In genomic region chr3:38579551-38580449, GRCh38 we compare ENCODE assay signal across 9 cellular contexts.
A peak's percentile ranks its signal among the peaks of the same experiment; 100 is the strongest.
DNase-seq lines count a peak whose midpoint lies in the region; ATAC-seq, FAIRE-seq and TF ChIP-seq lines count a peak whose summit lies in the region.
"Had no signal": no experiment of that assay in that cellular context is flagged by ENCODE, and none has a peak within 500 bp of the region (broad histone marks: within the 10 kb centered on the region; RNA-seq: fewer than 3 reads in every experiment).

No MANE protein-coding gene starts in this region.

- no peak for FAIRE-seq in pancreas (lab: Jason Lieb, UNC)

- H3K9me3 ChIP-seq in adipocyte (ENCODE audit: control insufficient read depth, low read length): no peaks in the 10 kb centered on the region
- H3K9me3 ChIP-seq in pancreas: no peaks in the 10 kb centered on the region
- no peaks in the 10 kb centered on the region for H3K9me3 ChIP-seq in effector memory CD4-positive, alpha-beta T cell (ENCODE audit: control insufficient read depth, low read length)
- H3K9me3 ChIP-seq in body of pancreas: no peaks in the 10 kb centered on the region

- TF ChIP-seq CTCF in pancreas (IDR thresholded peaks at IDR 0.05) (no peak), body of pancreas (IDR thresholded peaks at IDR 0.05) (no peak)

- H3K4me1 ChIP-seq in adipocyte (ENCODE audit: control insufficient read depth, insufficient read depth, low read length) (no peaks in the 10 kb centered on the region), pancreas (no peaks in the 10 kb centered on the region), body of pancreas (no peaks in the 10 kb centered on the region)
- no peaks in the 10 kb centered on the region for H3K4me1 ChIP-seq in effector memory CD4-positive, alpha-beta T cell (ENCODE audit: control insufficient read depth, insufficient read depth, low read length, poor library complexity, severe bottlenecking)

- ATAC-seq in GM18505 (IDR thresholded peaks at IDR 0.05; ENCODE audit: unreplicated experiment) (peak; percentile 64), HG02678 (IDR thresholded peaks at IDR 0.05; ENCODE audit: unreplicated experiment) (peak; percentile 63), pancreas (peak in 3 of 4 donors; percentile 13 to 61 (median 20)), body of pancreas (no peak)
- ATAC-seq: Panc1 had no signal

- intact Hi-C loops in pancreas (cut with DNase I) (no loop called here), body of pancreas (cut with DNase I) (no loop called here)

- DNase-seq in adipocyte (ENCODE audit: low read depth) (peak; percentile 1), pancreas (peak in 1 of 6 donors; percentile 8), mucosa of gallbladder (ENCODE audit: low spot score) (no peak), SKM-1 treated with dmso at 0.1 percent for 144 hours (lab: John Stamatoyannopoulos, UW; ENCODE audit: unreplicated experiment) (no peak), body of pancreas (no peak)
- no peak for DNase-seq in effector memory CD4-positive, alpha-beta T cell

- H3K36me3 ChIP-seq in adipocyte (ENCODE audit: control insufficient read depth, insufficient read depth, low read length, severe bottlenecking): no peaks in the 10 kb centered on the region
- no peaks in the 10 kb centered on the region for H3K36me3 ChIP-seq in pancreas
- no peaks in the 10 kb centered on the region for H3K36me3 ChIP-seq in effector memory CD4-positive, alpha-beta T cell (ENCODE audit: control insufficient read depth, insufficient read depth, low read length)
- no peaks in the 10 kb centered on the region for H3K36me3 ChIP-seq in body of pancreas (replicated peaks in 1 of 2; ENCODE audit: insufficient read depth in 1 of 2, low read depth in 2 of 2)

- no peak overlapping the region for H3K4me3 ChIP-seq in adipocyte (ENCODE audit: low read length)
- H3K4me3 ChIP-seq in pancreas: no peak overlapping the region
- H3K4me3 ChIP-seq in effector memory CD4-positive, alpha-beta T cell (ENCODE audit: insufficient read depth, low read depth, low read length, poor library complexity, severe bottlenecking): no peak overlapping the region
- no peak overlapping the region for H3K4me3 ChIP-seq in body of pancreas

- WGBS in pancreas, 2 donors: 59 to 77% methylated on average over 14 of the region's 14 CpGs
- WGBS in body of pancreas, 2 donors: 78 to 86% methylated on average over 14 of the region's 14 CpGs

- H3K9ac ChIP-seq in adipocyte (ENCODE audit: low read length): no peak overlapping the region

- no peak for TF ChIP-seq POLR2A in GM18505 (IDR thresholded peaks at IDR 0.05; ENCODE audit: borderline replicate concordance, extremely low read depth, insufficient read depth, insufficient read length)
- TF ChIP-seq POLR2A in body of pancreas (IDR thresholded peaks at IDR 0.05): no peak

- H3K27me3 ChIP-seq in adipocyte (replicated peaks; ENCODE audit: control insufficient read depth, insufficient read depth, low read length) (peaks cover 25% of the 10 kb centered on the region), pancreas (no peaks in the 10 kb centered on the region), body of pancreas (no peaks in the 10 kb centered on the region)
- H3K27me3 ChIP-seq in effector memory CD4-positive, alpha-beta T cell (replicated peaks; ENCODE audit: control insufficient read depth, insufficient read depth, low read length, poor library complexity, severe bottlenecking): no peaks in the 10 kb centered on the region

- H3K27ac ChIP-seq in pancreas (no peak overlapping the region), body of pancreas (no peak overlapping the region)
- H3K27ac ChIP-seq in effector memory CD4-positive, alpha-beta T cell (ENCODE audit: insufficient read depth, low read length, poor library complexity, severe bottlenecking): no peak overlapping the region
